In the genomic region with DNA sequence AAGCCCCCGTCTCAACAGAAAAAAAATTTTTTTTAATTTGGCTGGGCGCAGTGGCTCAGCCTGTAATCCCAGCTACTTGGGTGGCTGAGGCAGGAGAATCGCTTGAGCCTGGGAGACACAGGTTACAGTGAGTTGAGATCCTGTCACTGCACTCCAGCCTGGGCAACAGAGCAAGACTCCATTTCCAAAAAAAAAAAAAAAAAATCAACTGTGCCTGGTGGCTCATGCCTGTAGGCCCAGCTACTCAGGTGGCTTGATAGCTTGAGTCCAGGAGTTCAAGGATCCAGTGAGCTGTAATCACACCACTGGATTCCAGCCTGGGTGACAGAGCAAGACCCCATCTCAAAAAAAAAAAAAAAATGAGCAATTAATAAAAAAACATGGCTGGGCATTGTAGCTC, we compare ENCODE assay signal across 14 cellular contexts. TPM values are rescaled to one million over a fixed set of nuclear protein-coding genes. Genes with fewer than 3 reads are reported as not detected.
DNase-seq lines count a peak whose midpoint lies in the region; ATAC-seq, FAIRE-seq and TF ChIP-seq lines count a peak whose summit lies in the region.
"Had no signal": no experiment of that assay in that cellular context is flagged by ENCODE, and none has a peak within 500 bp of the region (broad histone marks: within the 10 kb centered on the region; RNA-seq: fewer than 3 reads in every experiment).

No MANE protein-coding gene starts in this region.

- TF ChIP-seq RAD21 in HepG2 (CRISPR knock-in tag; IDR thresholded peaks at IDR 0.05) = no peak

- H3K4me2 ChIP-seq in HepG2 (ENCODE audit: low read depth, low read length) (no peak overlapping the region), mesenchymal stem cell (ENCODE audit: low read length, poor library complexity, severe bottlenecking) (no peak overlapping the region)

- H4K91ac ChIP-seq in mesenchymal stem cell (ENCODE audit: low read length) = no peak overlapping the region

- H3K79me2 ChIP-seq in HepG2 (ENCODE audit: insufficient read depth, low read length) = peaks cover 30% of the 10 kb centered on the region

- no peak for TF ChIP-seq POLR2A in HepG2 (IDR thresholded peaks at IDR 0.05; ENCODE audit: insufficient read depth in 1 of 2, low read depth in 2 of 2, low read length in 2 of 2)
- no peak for TF ChIP-seq POLR2A in right lobe of liver (IDR thresholded peaks at IDR 0.05)

- H2AFZ ChIP-seq in HepG2 (ENCODE audit: low read length) (no peak overlapping the region), mesenchymal stem cell (ENCODE audit: low read depth, low read length) (no peak overlapping the region)

- WGBS in HepG2 (ENCODE audit: low lambda C conversion rate) = 92% methylated on average over 3 of the region's 3 CpGs
- 84% methylated on average over 3 of the region's 3 CpGs for WGBS in right lobe of liver (ENCODE audit: insufficient coverage, low coverage, low lambda C conversion rate, missing lambda C conversion rate)
- 96% methylated on average over 3 of the region's 3 CpGs for WGBS in mesenchymal stem cell

- H3K4ac ChIP-seq in mesenchymal stem cell (ENCODE audit: low read depth in 1 of 2, low read length in 2 of 2) = no peak overlapping the region

- no peak for TF ChIP-seq EP300 in HepG2 (IDR thresholded peaks at IDR 0.05; ENCODE audit: low read depth in 2 of 2, low read length in 2 of 2)
- TF ChIP-seq EP300 in HepG2 (CRISPR knock-in tag; IDR thresholded peaks at IDR 0.05; ENCODE audit: borderline replicate concordance) = no peak

- H3K18ac ChIP-seq in mesenchymal stem cell (ENCODE audit: low read depth in 1 of 2, low read length in 2 of 2) = no peak overlapping the region

- ATAC-seq in HepG2 (no peak), right lobe of liver (no peak)
- ATAC-seq: GM12878 had no signal

- H3K36me3 ChIP-seq in HepG2 (replicated peaks in 1 of 2; ENCODE audit: control insufficient read depth in 1 of 2, insufficient read depth in 2 of 2, low read length in 2 of 2) = peaks cover 0 to 7% of the 10 kb centered on the region in 2 experiments; a peak in 1 of 5 replicates
- H3K36me3 ChIP-seq in right lobe of liver = no peaks in the 10 kb centered on the region
- H3K36me3 ChIP-seq in mesenchymal stem cell (ENCODE audit: control insufficient read depth in 1 of 2, insufficient read depth in 2 of 2, low read depth in 1 of 2, low read length in 2 of 2) = peaks cover 5 to 6% of the 10 kb centered on the region in 2 experiments

- in situ Hi-C loops in HepG2 (cut with HindIII; ENCODE audit: extremely low pct_ligation_motif_present, low pct_unique_long_range_greater_than_20kb) (no loop called here), G401 (cut with HindIII; ENCODE audit: low sequenced_read_pairs) (no loop called here)

- no peaks in the 10 kb centered on the region for H3K9me3 ChIP-seq in HepG2 (ENCODE audit: low read length)
- H3K9me3 ChIP-seq in right lobe of liver = no peaks in the 10 kb centered on the region
- no peaks in the 10 kb centered on the region for H3K9me3 ChIP-seq in mesenchymal stem cell (ENCODE audit: control insufficient read depth, low read length)
- H3K9me3 ChIP-seq: BLaER1 treated with 17β-estradiol and CSF1 and Interleukin-3, amounts not matched to agents 10 nM and 100 nM had no signal

- H3K79me1 ChIP-seq in mesenchymal stem cell (replicated peaks; ENCODE audit: low read length, poor library complexity, severe bottlenecking) = peaks cover 8% of the 10 kb centered on the region

- H3K4me1 ChIP-seq in HepG2 (ENCODE audit: insufficient read depth, low read length) = peaks cover 69% of the 10 kb centered on the region
- peaks cover 0 to 19% (median 7%) of the 10 kb centered on the region in 4 donors for H3K4me1 ChIP-seq in right lobe of liver
- peaks cover 18% of the 10 kb centered on the region for H3K4me1 ChIP-seq in mesenchymal stem cell (ENCODE audit: control insufficient read depth, insufficient read depth, low read depth, low read length)

- H4K20me1 ChIP-seq in HepG2 (ENCODE audit: insufficient read depth, low read length) = no peaks in the 10 kb centered on the region

- POLR2A ChIA-PET in HepG2 (lab: Yijun Ruan, JAX) = interaction anchor here (0.6 to 2.2 kb wide), 2 partner anchors 22 to 253 kb away, joined by 3 to 24 read pairs; a partner anchor contains a TSS

- H3K4me3 ChIP-seq in HepG2 (replicated peaks in 1 of 3; ENCODE audit: insufficient read depth in 1 of 3, low read depth in 2 of 3, low read length in 3 of 3) = no peak overlapping the region
- no peak overlapping the region for H3K4me3 ChIP-seq in right lobe of liver
- H3K4me3 ChIP-seq in mesenchymal stem cell (ENCODE audit: insufficient read depth in 1 of 2, low read depth in 1 of 2, low read length in 2 of 2) = no peak overlapping the region
- H3K4me3 ChIP-seq: BLaER1 treated with 17β-estradiol and CSF1 and Interleukin-3, amounts not matched to agents 10 nM and 100 nM had no signal

- BruUV-seq in HepG2 (replicated peaks; lab: Mats Ljungman, UMichigan) = no TSS peak

- no peaks in the 10 kb centered on the region; a peak in 1 of 5 replicates for H3K27me3 ChIP-seq in HepG2 (ENCODE audit: control insufficient read depth in 1 of 2, insufficient read depth in 2 of 2, low read length in 2 of 2)
- H3K27me3 ChIP-seq in right lobe of liver = no peaks in the 10 kb centered on the region
- no peaks in the 10 kb centered on the region for H3K27me3 ChIP-seq in mesenchymal stem cell (ENCODE audit: control insufficient read depth in 1 of 2, insufficient read depth in 1 of 2, low read length in 2 of 2)
- H3K27me3 ChIP-seq: BLaER1 treated with 17β-estradiol and CSF1 and Interleukin-3, amounts not matched to agents 10 nM and 100 nM had no signal

- no peak overlapping the region for H2AK5ac ChIP-seq in mesenchymal stem cell (ENCODE audit: low read length, severe bottlenecking)

- H2BK12ac ChIP-seq in mesenchymal stem cell (ENCODE audit: low read length in 2 of 2) = no peak overlapping the region

- no peak overlapping the region for H3K14ac ChIP-seq in mesenchymal stem cell (ENCODE audit: low read length in 2 of 2)

- H3K9ac ChIP-seq in HepG2 (ENCODE audit: insufficient read depth, low read depth, low read length) (no peak overlapping the region), mesenchymal stem cell (ENCODE audit: low read length) (no peak overlapping the region)
- H3K9ac ChIP-seq: BLaER1 treated with 17β-estradiol and CSF1 and Interleukin-3, amounts not matched to agents 10 nM and 100 nM had no signal

- H2BK5ac ChIP-seq in mesenchymal stem cell (ENCODE audit: low read depth, low read length, poor library complexity, severe bottlenecking) = no peak overlapping the region

- no peak overlapping the region for H3K27ac ChIP-seq in HepG2 (ENCODE audit: extremely low read length, insufficient read depth, low read length)
- no peak overlapping the region for H3K27ac ChIP-seq in right lobe of liver
- no peak overlapping the region for H3K27ac ChIP-seq in mesenchymal stem cell (ENCODE audit: low read length, poor library complexity, severe bottlenecking)

- H2BK15ac ChIP-seq in mesenchymal stem cell (ENCODE audit: low read depth, poor library complexity, severe bottlenecking) = no peak overlapping the region

- no peak for TF ChIP-seq CTCF in HepG2 (CRISPR knock-in tag; IDR thresholded peaks at IDR 0.05)
- TF ChIP-seq CTCF in right lobe of liver (IDR thresholded peaks at IDR 0.05) = no peak

- FAIRE-seq in HepG2 (lab: Jason Lieb, UNC) = no peak
- FAIRE-seq: GM12878, GM18507, H54 had no signal

- CTCF ChIA-PET in HepG2 (lab: Yijun Ruan, JAX; ENCODE audit: low intra/inter-chr PET ratio, low total read pairs) = no interaction called here

- no peak overlapping the region for H2BK120ac ChIP-seq in mesenchymal stem cell (ENCODE audit: low read depth, low read length)

- peak overlapping the region; percentile 39 for H4K8ac ChIP-seq in mesenchymal stem cell (ENCODE audit: low read length)

- DNase-seq in HepG2 (ENCODE audit: low spot score) (no peak), right lobe of liver (no peak), mesenchymal stem cell (no peak), G401 (ENCODE audit: low spot score) (no peak)
- DNase-seq: ACHN; Calu3; CD4-positive, alpha-beta T cell; DMS 273 treated with DMSO at 0.1 percent for 48 hours had no signal

- intact Hi-C loops in HepG2 (cut with micrococcal nuclease; ENCODE audit: unreplicated experiment) = no loop called here
- intact Hi-C loops in right lobe of liver (cut with DNase I) = no loop called here

- no peak overlapping the region for H3K23ac ChIP-seq in mesenchymal stem cell (ENCODE audit: low read length in 2 of 2)

RNA-seq across cellular contexts. Expression of a gene that starts 1.3 kb away (rescaled TPM):
- total RNA-seq in HepG2 (2016; rRNA removed; fragmentation: Illumina TruSeq; extraction: Trizol) (10.3 and 13.7 TPM in 2 replicates), right lobe of liver (10 to 100 TPM in 1 of 6 experiments, 1 to 10 TPM in 5; 3.7 to 16.7 (median 4.9) TPM)
- 2.2 TPM in 2 replicates for total RNA-seq in HepG2 (2016; cell fraction: cytosol; rRNA removed; fragmentation: Illumina TruSeq; extraction: Trizol; ENCODE audit: low read depth)
- 10.1 and 13.2 TPM in 2 replicates for total RNA-seq in HepG2 (2016; cell fraction: insoluble cytoplasmic fraction; rRNA removed; fragmentation: Illumina TruSeq; extraction: Trizol)
- 5.2 and 7.2 TPM in 2 replicates for total RNA-seq in HepG2 (2016; cell fraction: membrane; rRNA removed; fragmentation: Illumina TruSeq; extraction: Trizol)
- total RNA-seq in HepG2 (2016; cell fraction: nucleus; rRNA removed; fragmentation: Illumina TruSeq; extraction: Trizol) = 5.0 and 6.8 TPM in 2 replicates
- 3.5 and 4.8 TPM in 2 replicates for polyA plus RNA-seq in HepG2 (2011; rRNA removed)
- polyA plus RNA-seq in HepG2 (2011; cell fraction: cytosol; rRNA removed) = 4.6 and 9.1 TPM in 2 replicates
- 7.4 and 8.4 TPM in 2 replicates for polyA plus RNA-seq in HepG2 (2011; cell fraction: nucleus; rRNA removed)
- polyA plus RNA-seq in HepG2 (2012) = 4.7 and 7.0 TPM in 2 replicates
- 1.5 and 2.2 TPM in 2 replicates for polyA plus RNA-seq in HepG2 (2016; cell fraction: cytosol; fragmentation: Illumina TruSeq; extraction: Trizol; ENCODE audit: low read depth)
- 12.2 and 13.2 TPM in 2 replicates for polyA plus RNA-seq in HepG2 (2016; cell fraction: insoluble cytoplasmic fraction; fragmentation: Illumina TruSeq; extraction: Trizol; ENCODE audit: low read depth)
- 3.7 and 4.3 TPM in 2 replicates for polyA plus RNA-seq in HepG2 (2016; cell fraction: membrane; fragmentation: Illumina TruSeq; extraction: Trizol; ENCODE audit: low read depth)
- 10.0 and 11.0 TPM in 2 replicates for polyA plus RNA-seq in HepG2 (2016; cell fraction: nucleus; fragmentation: Illumina TruSeq; extraction: Trizol; ENCODE audit: insufficient read depth, low read depth)
- polyA minus RNA-seq in HepG2 (2011; rRNA and poly(A)+ RNA removed; ENCODE audit: low replicate concordance) = 5.5 and 8.1 TPM in 2 replicates
- 4.5 and 6.8 TPM in 2 replicates for polyA minus RNA-seq in HepG2 (2011; cell fraction: cytosol; rRNA and poly(A)+ RNA removed)
- polyA minus RNA-seq in HepG2 (2011; cell fraction: nucleus; rRNA and poly(A)+ RNA removed) = 3.5 and 5.0 TPM in 2 replicates
- polyA plus RNA-seq in mesenchymal stem cell (2013, experiment 1 of 2) = 4.2 TPM
- polyA plus RNA-seq in mesenchymal stem cell (2013, experiment 2 of 2) = 3.8 TPM
- 53.9 and 64.8 TPM in 2 replicates for total RNA-seq in G401 (2014; rRNA removed; shearing (Covaris generic))

RNA-seq across cellular contexts. Expression of a gene that starts 4.3 kb away (rescaled TPM):
- total RNA-seq in HepG2 (2016; rRNA removed; fragmentation: Illumina TruSeq; extraction: Trizol) (18.3 and 29.0 TPM in 2 replicates), right lobe of liver (10 to 100 TPM; 18.7 to 34.1 (median 23.8) TPM)
- 7.3 and 8.3 TPM in 2 replicates for total RNA-seq in HepG2 (2016; cell fraction: cytosol; rRNA removed; fragmentation: Illumina TruSeq; extraction: Trizol; ENCODE audit: low read depth)
- 14.2 and 28.7 TPM in 2 replicates for total RNA-seq in HepG2 (2016; cell fraction: insoluble cytoplasmic fraction; rRNA removed; fragmentation: Illumina TruSeq; extraction: Trizol)
- 11.9 and 12.1 TPM in 2 replicates for total RNA-seq in HepG2 (2016; cell fraction: membrane; rRNA removed; fragmentation: Illumina TruSeq; extraction: Trizol)
- total RNA-seq in HepG2 (2016; cell fraction: nucleus; rRNA removed; fragmentation: Illumina TruSeq; extraction: Trizol) = 13.9 and 16.7 TPM in 2 replicates
- polyA plus RNA-seq in HepG2 (2011; rRNA removed) = 30.8 and 39.2 TPM in 2 replicates
- polyA plus RNA-seq in HepG2 (2011; cell fraction: cytosol; rRNA removed) = 14.2 and 18.0 TPM in 2 replicates
- polyA plus RNA-seq in HepG2 (2011; cell fraction: nucleus; rRNA removed) = 95.9 and 102 TPM in 2 replicates
- polyA plus RNA-seq in HepG2 (2012) = 24.3 and 37.8 TPM in 2 replicates
- 1.6 and 2.9 TPM in 2 replicates for polyA plus RNA-seq in HepG2 (2016; cell fraction: cytosol; fragmentation: Illumina TruSeq; extraction: Trizol; ENCODE audit: low read depth)
- 17.3 and 26.9 TPM in 2 replicates for polyA plus RNA-seq in HepG2 (2016; cell fraction: insoluble cytoplasmic fraction; fragmentation: Illumina TruSeq; extraction: Trizol; ENCODE audit: low read depth)
- 6.0 and 6.7 TPM in 2 replicates for polyA plus RNA-seq in HepG2 (2016; cell fraction: membrane; fragmentation: Illumina TruSeq; extraction: Trizol; ENCODE audit: low read depth)
- 52.3 and 54.5 TPM in 2 replicates for polyA plus RNA-seq in HepG2 (2016; cell fraction: nucleus; fragmentation: Illumina TruSeq; extraction: Trizol; ENCODE audit: insufficient read depth, low read depth)
- 18.4 and 43.6 TPM in 2 replicates for polyA minus RNA-seq in HepG2 (2011; rRNA and poly(A)+ RNA removed; ENCODE audit: low replicate concordance)
- polyA minus RNA-seq in HepG2 (2011; cell fraction: cytosol; rRNA and poly(A)+ RNA removed) = 15.1 and 16.5 TPM in 2 replicates
- 17.9 and 24.6 TPM in 2 replicates for polyA minus RNA-seq in HepG2 (2011; cell fraction: nucleus; rRNA and poly(A)+ RNA removed)
- 30.7 TPM for polyA plus RNA-seq in mesenchymal stem cell (2013, experiment 1 of 2)
- 28.8 TPM for polyA plus RNA-seq in mesenchymal stem cell (2013, experiment 2 of 2)
- total RNA-seq in G401 (2014; rRNA removed; shearing (Covaris generic)) = 76.0 and 81.3 TPM in 2 replicates

RNA-seq across cellular contexts. Expression of a gene that starts 18.5 kb away (rescaled TPM):
- total RNA-seq in HepG2 (2016; rRNA removed; fragmentation: Illumina TruSeq; extraction: Trizol) (not detected in 2 replicates), right lobe of liver (not detected)
- not detected in 2 replicates for total RNA-seq in HepG2 (2016; cell fraction: cytosol; rRNA removed; fragmentation: Illumina TruSeq; extraction: Trizol; ENCODE audit: low read depth)
- total RNA-seq in HepG2 (2016; cell fraction: insoluble cytoplasmic fraction; rRNA removed; fragmentation: Illumina TruSeq; extraction: Trizol) = not detected in 2 replicates
- not detected in 2 replicates for total RNA-seq in HepG2 (2016; cell fraction: membrane; rRNA removed; fragmentation: Illumina TruSeq; extraction: Trizol)
- not detected in 2 replicates for total RNA-seq in HepG2 (2016; cell fraction: nucleus; rRNA removed; fragmentation: Illumina TruSeq; extraction: Trizol)
- polyA plus RNA-seq in HepG2 (2011; rRNA removed) = not detected in 2 replicates
- polyA plus RNA-seq in HepG2 (2011; cell fraction: cytosol; rRNA removed) = not detected in 2 replicates
- not detected in 2 replicates for polyA plus RNA-seq in HepG2 (2011; cell fraction: nucleus; rRNA removed)
- polyA plus RNA-seq in HepG2 (2012) = not detected in 2 replicates
- polyA plus RNA-seq in HepG2 (2016; cell fraction: cytosol; fragmentation: Illumina TruSeq; extraction: Trizol; ENCODE audit: low read depth) = not detected in 2 replicates
- polyA plus RNA-seq in HepG2 (2016; cell fraction: insoluble cytoplasmic fraction; fragmentation: Illumina TruSeq; extraction: Trizol; ENCODE audit: low read depth) = not detected in 2 replicates
- not detected in 2 replicates for polyA plus RNA-seq in HepG2 (2016; cell fraction: membrane; fragmentation: Illumina TruSeq; extraction: Trizol; ENCODE audit: low read depth)
- not detected in 2 replicates for polyA plus RNA-seq in HepG2 (2016; cell fraction: nucleus; fragmentation: Illumina TruSeq; extraction: Trizol; ENCODE audit: insufficient read depth, low read depth)
- not detected in 2 replicates for polyA minus RNA-seq in HepG2 (2011; rRNA and poly(A)+ RNA removed; ENCODE audit: low replicate concordance)
- polyA minus RNA-seq in HepG2 (2011; cell fraction: cytosol; rRNA and poly(A)+ RNA removed) = not detected in 2 replicates
- polyA minus RNA-seq in HepG2 (2011; cell fraction: nucleus; rRNA and poly(A)+ RNA removed) = not detected in 2 replicates
- not detected for polyA plus RNA-seq in mesenchymal stem cell (2013, experiment 1 of 2)
- not detected for polyA plus RNA-seq in mesenchymal stem cell (2013, experiment 2 of 2)
- total RNA-seq in G401 (2014; rRNA removed; shearing (Covaris generic)) = not detected in 2 replicates
- total RNA-seq: A172; Calu3; CD4-positive, alpha-beta T cell; Daoy; GM12878 had no signal
- polyA plus RNA-seq: GM12878 had no signal

RNA-seq across cellular contexts. Expression of a gene that starts 21.5 kb away (rescaled TPM):
- total RNA-seq in HepG2 (2016; rRNA removed; fragmentation: Illumina TruSeq; extraction: Trizol) (47.4 and 70.6 TPM in 2 replicates), right lobe of liver (10 to 100 TPM in 1 of 6 experiments, 1 to 10 TPM in 4, not detected in 1; 2.1 to 38.1 (median 6.6) TPM)
- total RNA-seq in HepG2 (2016; cell fraction: cytosol; rRNA removed; fragmentation: Illumina TruSeq; extraction: Trizol; ENCODE audit: low read depth) = 29.6 and 43.2 TPM in 2 replicates
- 47.9 and 76.1 TPM in 2 replicates for total RNA-seq in HepG2 (2016; cell fraction: insoluble cytoplasmic fraction; rRNA removed; fragmentation: Illumina TruSeq; extraction: Trizol)
- 38.7 and 54.4 TPM in 2 replicates for total RNA-seq in HepG2 (2016; cell fraction: membrane; rRNA removed; fragmentation: Illumina TruSeq; extraction: Trizol)
- 42.5 and 49.4 TPM in 2 replicates for total RNA-seq in HepG2 (2016; cell fraction: nucleus; rRNA removed; fragmentation: Illumina TruSeq; extraction: Trizol)
- polyA plus RNA-seq in HepG2 (2011; rRNA removed) = 9.0 and 11.2 TPM in 2 replicates
- polyA plus RNA-seq in HepG2 (2011; cell fraction: cytosol; rRNA removed) = 9.6 and 9.7 TPM in 2 replicates
- 3.7 and 4.5 TPM in 2 replicates for polyA plus RNA-seq in HepG2 (2011; cell fraction: nucleus; rRNA removed)
- 11.7 and 27.5 TPM in 2 replicates for polyA plus RNA-seq in HepG2 (2012)
- polyA plus RNA-seq in HepG2 (2016; cell fraction: cytosol; fragmentation: Illumina TruSeq; extraction: Trizol; ENCODE audit: low read depth) = 59.2 and 77.1 TPM in 2 replicates
- 77.8 and 93.1 TPM in 2 replicates for polyA plus RNA-seq in HepG2 (2016; cell fraction: insoluble cytoplasmic fraction; fragmentation: Illumina TruSeq; extraction: Trizol; ENCODE audit: low read depth)
- 72.5 and 86.0 TPM in 2 replicates for polyA plus RNA-seq in HepG2 (2016; cell fraction: membrane; fragmentation: Illumina TruSeq; extraction: Trizol; ENCODE audit: low read depth)
- polyA plus RNA-seq in HepG2 (2016; cell fraction: nucleus; fragmentation: Illumina TruSeq; extraction: Trizol; ENCODE audit: insufficient read depth, low read depth) = 132 and 146 TPM in 2 replicates
- polyA minus RNA-seq in HepG2 (2011; rRNA and poly(A)+ RNA removed; ENCODE audit: low replicate concordance) = 0.51 and 3.8 TPM in 2 replicates
- 3.0 and 6.0 TPM in 2 replicates for polyA minus RNA-seq in HepG2 (2011; cell fraction: cytosol; rRNA and poly(A)+ RNA removed)
- 0.64 and 1.4 TPM in 2 replicates for polyA minus RNA-seq in HepG2 (2011; cell fraction: nucleus; rRNA and poly(A)+ RNA removed)
- polyA plus RNA-seq in mesenchymal stem cell (2013, experiment 1 of 2) = 0.18 TPM
- not detected for polyA plus RNA-seq in mesenchymal stem cell (2013, experiment 2 of 2)
- total RNA-seq in G401 (2014; rRNA removed; shearing (Covaris generic)) = 0.24 TPM in 1 of 2 replicates, not detected in the other
- total RNA-seq: A172; CD4-positive, alpha-beta T cell; Daoy had no signal

RNA-seq across cellular contexts. Expression of a gene that starts 37.2 kb away (rescaled TPM):
- total RNA-seq in HepG2 (2016; rRNA removed; fragmentation: Illumina TruSeq; extraction: Trizol) (not detected in 2 replicates), right lobe of liver (1 to 10 TPM in 3 of 6 experiments, not detected in 3; 1.1 to 1.6 (median 1.3) TPM)
- total RNA-seq in HepG2 (2016; cell fraction: cytosol; rRNA removed; fragmentation: Illumina TruSeq; extraction: Trizol; ENCODE audit: low read depth) = not detected in 2 replicates
- not detected in 2 replicates for total RNA-seq in HepG2 (2016; cell fraction: insoluble cytoplasmic fraction; rRNA removed; fragmentation: Illumina TruSeq; extraction: Trizol)
- not detected in 2 replicates for total RNA-seq in HepG2 (2016; cell fraction: membrane; rRNA removed; fragmentation: Illumina TruSeq; extraction: Trizol)
- not detected in 2 replicates for total RNA-seq in HepG2 (2016; cell fraction: nucleus; rRNA removed; fragmentation: Illumina TruSeq; extraction: Trizol)
- polyA plus RNA-seq in HepG2 (2011; rRNA removed) = not detected in 2 replicates
- polyA plus RNA-seq in HepG2 (2011; cell fraction: cytosol; rRNA removed) = not detected in 2 replicates
- polyA plus RNA-seq in HepG2 (2011; cell fraction: nucleus; rRNA removed) = 0.32 TPM in 1 of 2 replicates, not detected in the other
- polyA plus RNA-seq in HepG2 (2012) = 0.24 and 0.35 TPM in 2 replicates
- polyA plus RNA-seq in HepG2 (2016; cell fraction: cytosol; fragmentation: Illumina TruSeq; extraction: Trizol; ENCODE audit: low read depth) = not detected in 2 replicates
- not detected in 2 replicates for polyA plus RNA-seq in HepG2 (2016; cell fraction: insoluble cytoplasmic fraction; fragmentation: Illumina TruSeq; extraction: Trizol; ENCODE audit: low read depth)
- polyA plus RNA-seq in HepG2 (2016; cell fraction: membrane; fragmentation: Illumina TruSeq; extraction: Trizol; ENCODE audit: low read depth) = not detected in 2 replicates
- not detected in 2 replicates for polyA plus RNA-seq in HepG2 (2016; cell fraction: nucleus; fragmentation: Illumina TruSeq; extraction: Trizol; ENCODE audit: insufficient read depth, low read depth)
- not detected in 2 replicates for polyA minus RNA-seq in HepG2 (2011; rRNA and poly(A)+ RNA removed; ENCODE audit: low replicate concordance)
- not detected in 2 replicates for polyA minus RNA-seq in HepG2 (2011; cell fraction: cytosol; rRNA and poly(A)+ RNA removed)
- not detected in 2 replicates for polyA minus RNA-seq in HepG2 (2011; cell fraction: nucleus; rRNA and poly(A)+ RNA removed)
- not detected for polyA plus RNA-seq in mesenchymal stem cell (2013, experiment 1 of 2)
- polyA plus RNA-seq in mesenchymal stem cell (2013, experiment 2 of 2) = not detected
- not detected in 2 replicates for total RNA-seq in G401 (2014; rRNA removed; shearing (Covaris generic))
- total RNA-seq: A172, Daoy had no signal
